ENCODE assay signal across 14 cellular contexts in the genomic region with DNA sequence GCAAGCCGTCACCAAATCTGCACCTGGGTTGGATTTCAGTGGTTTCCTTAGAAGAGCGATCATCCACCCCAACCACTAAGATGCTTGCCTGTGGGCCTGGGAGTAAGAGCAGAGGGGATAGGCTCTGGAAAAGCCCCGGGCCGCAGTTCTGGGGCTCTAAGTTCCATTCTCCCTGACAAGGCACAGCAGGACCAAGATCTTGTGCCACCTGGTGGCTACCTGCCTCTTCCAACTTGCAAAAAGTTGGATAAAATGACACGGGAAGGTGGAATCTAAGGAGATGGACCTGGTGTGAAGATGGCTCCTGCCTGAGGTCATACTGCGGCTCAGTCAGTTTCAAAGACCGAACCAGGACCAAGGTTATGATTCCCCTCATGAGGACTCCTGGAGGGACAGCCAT. TPM values are rescaled to one million over a fixed set of nuclear protein-coding genes. Genes with fewer than 3 reads are reported as not detected.
DNase-seq lines count a peak whose midpoint lies in the region; ATAC-seq and TF ChIP-seq lines count a peak whose summit lies in the region.
"Had no signal": no experiment of that assay in that cellular context is flagged by ENCODE, and none has a peak within 500 bp of the region (broad histone marks: within the 10 kb centered on the region; RNA-seq: fewer than 3 reads in every experiment).

No MANE protein-coding gene starts in this region.

- TF ChIP-seq CTCF in GM20000 (IDR thresholded peaks at IDR 0.05; ENCODE audit: extremely low read depth, missing control alignments) = peak; percentile 12

- no peaks in the 10 kb centered on the region for H3K27me3 ChIP-seq in SJCRH30
- H3K27me3 ChIP-seq: BLaER1, uterus had no signal

- no peak overlapping the region for H3K4me3 ChIP-seq in SJCRH30
- H3K4me3 ChIP-seq: BLaER1, uterus had no signal

- no peaks in the 10 kb centered on the region for H3K9me3 ChIP-seq in SJCRH30 (replicated peaks)
- H3K9me3 ChIP-seq: BLaER1, uterus had no signal

- H3K27ac ChIP-seq in SJCRH30 = no peak overlapping the region
- H3K27ac ChIP-seq: BLaER1, uterus had no signal

- in situ Hi-C loops in ACHN (cut with HindIII; ENCODE audit: low pct_ligation_motif_present, low pct_unique_long_range_greater_than_20kb, low sequenced_read_pairs) = no loop called here

- no peaks in the 10 kb centered on the region for H3K4me1 ChIP-seq in SJCRH30
- H3K4me1 ChIP-seq: BLaER1, uterus had no signal

- no peaks in the 10 kb centered on the region for H3K36me3 ChIP-seq in SJCRH30
- H3K36me3 ChIP-seq: BLaER1, uterus had no signal

- DNase-seq in ACHN (peak; percentile 25), GM20000 (ENCODE audit: low spot score) (no peak), RPMI7951 (ENCODE audit: low read depth) (peak; percentile 10), iPS-NIHi11 (ENCODE audit: low spot score) (peak; percentile 56), 8988T (no peak), SJCRH30 (no peak)
- DNase-seq: activated T-cell treated with anti-CD3 and anti-CD28 coated beads, Interleukin-2, amount 50 U/mL, for 1 hour; NCI-H146; stimulated activated CD4-positive, alpha-beta T cell treated with anti-CD3 and anti-CD28 coated beads, Interleukin-4, amount 100 ng/mL, for 1 hour; stimulated activated naive CD4-positive, alpha-beta T cell; uterus had no signal

- ATAC-seq in GM21576 (IDR thresholded peaks at IDR 0.05; ENCODE audit: unreplicated experiment) = no peak
- ATAC-seq in HG03460 (IDR thresholded peaks at IDR 0.05; ENCODE audit: unreplicated experiment) = no peak

RNA-seq across cellular contexts. Expression of gene ABCC12, which starts 42.3 kb away (rescaled TPM):
- 0.29 and 0.48 TPM in 2 replicates for total RNA-seq in RPMI7951 (2014; rRNA removed; shearing (Covaris generic))
- total RNA-seq in SJCRH30 (2014; rRNA removed; shearing (Covaris generic)) = not detected in 2 replicates
- total RNA-seq: uterus had no signal

Comparison
In these comparisons a context has a peak if more than half of its experiments do, and no peak if none do; other contexts are left out.
1. DNase-seq: peak in ACHN (single experiment), RPMI7951 (single experiment) and iPS-NIHi11 (single experiment); none in GM20000 (single experiment), 8988T (single experiment) and SJCRH30 (0 of 2).